ENCODE assay signal across 8 cellular contexts in the genomic region with DNA sequence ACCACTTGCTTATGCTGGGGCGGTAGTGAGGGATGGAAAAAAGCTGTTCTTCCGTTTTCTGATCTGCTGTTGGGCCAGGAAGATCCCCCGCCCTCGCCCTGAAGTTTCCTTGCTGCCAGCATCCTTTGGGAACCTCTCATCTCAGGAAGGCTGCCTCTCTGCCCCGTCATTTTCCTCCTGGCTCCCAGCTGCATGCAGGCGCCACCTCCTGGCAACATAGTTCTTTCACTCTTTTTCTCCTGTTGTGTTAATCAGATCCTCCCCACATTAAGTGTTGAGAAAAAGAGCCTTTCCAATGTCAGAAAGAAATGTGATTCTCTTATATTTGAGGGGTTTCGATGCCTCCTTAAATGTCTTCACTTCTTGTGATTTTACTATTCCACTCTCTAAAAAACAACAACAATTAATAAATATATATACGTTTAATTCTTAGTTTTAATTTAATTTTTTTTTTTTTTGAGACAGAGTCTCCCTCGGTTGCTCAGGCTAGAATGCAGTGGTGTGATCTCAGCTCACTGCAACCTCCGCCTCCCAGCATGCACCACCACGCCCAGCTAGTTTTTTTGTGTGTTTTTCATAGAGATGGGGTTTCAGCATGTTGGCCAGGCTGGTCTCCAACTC.
A peak's percentile ranks its signal among the peaks of the same experiment; 100 is the strongest.
DNase-seq lines count a peak whose midpoint lies in the region; ATAC-seq and TF ChIP-seq lines count a peak whose summit lies in the region.

No MANE protein-coding gene starts in this region.

- H3K79me1 ChIP-seq in trophoblast cell (ENCODE audit: low read length) = no peaks in the 10 kb centered on the region

- H3K4me2 ChIP-seq in trophoblast cell (ENCODE audit: low read length) = no peak overlapping the region

- H2AFZ ChIP-seq in trophoblast cell (ENCODE audit: insufficient read depth, low read length, poor library complexity) = no peak overlapping the region

- H4K8ac ChIP-seq in trophoblast cell (ENCODE audit: low read depth, low read length) = no peak overlapping the region

- H2BK12ac ChIP-seq in trophoblast cell (ENCODE audit: low read length) = no peak overlapping the region

- peak overlapping the region; percentile 37 for H3K27ac ChIP-seq in RWPE1
- H3K27ac ChIP-seq in gastroesophageal sphincter = no peak overlapping the region
- H3K27ac ChIP-seq in trophoblast cell (ENCODE audit: low read depth, low read length) = no peak overlapping the region

- no peak for TF ChIP-seq EP300 in gastroesophageal sphincter (IDR thresholded peaks at IDR 0.05)

- H3K4me3 ChIP-seq in AG10803 (ENCODE audit: low read length) (no peak overlapping the region), gastroesophageal sphincter (no peak overlapping the region), trophoblast cell (ENCODE audit: low read depth, low read length) (no peak overlapping the region)

- no peak overlapping the region for H4K91ac ChIP-seq in trophoblast cell (ENCODE audit: low read depth, low read length)

- no peaks in the 10 kb centered on the region for H3K79me2 ChIP-seq in trophoblast cell (ENCODE audit: control insufficient read depth, insufficient read depth, low read length, poor library complexity)

- ATAC-seq in GM18868 (IDR thresholded peaks at IDR 0.05; ENCODE audit: unreplicated experiment) (peak; percentile 48), gastroesophageal sphincter (peak; percentile 79), GM18505 (IDR thresholded peaks at IDR 0.05; ENCODE audit: unreplicated experiment) (no peak)

- DNase-seq in AG10803 (ENCODE audit: low read depth) (peak; percentile 83), M059J (ENCODE audit: low read depth) (peak; percentile 85), RWPE1 (ENCODE audit: low spot score) (peak; percentile 89), trophoblast cell (peak; percentile 60 to 79)
- peak; percentile 55 for DNase-seq in activated naive CD4-positive, alpha-beta T cell treated with Interleukin-2 at 50 U/mL for 16 hours

- H3K9me3 ChIP-seq in gastroesophageal sphincter (no peaks in the 10 kb centered on the region), trophoblast cell (ENCODE audit: insufficient read depth, low read depth, low read length) (no peaks in the 10 kb centered on the region)

- H3K36me3 ChIP-seq in gastroesophageal sphincter (peaks cover 0 to 7% of the 10 kb centered on the region in 2 donors), trophoblast cell (ENCODE audit: control insufficient read depth in 1 of 2, insufficient read depth in 2 of 2, low read length in 2 of 2) (no peaks in the 10 kb centered on the region)

- no peak overlapping the region for H4K12ac ChIP-seq in trophoblast cell (ENCODE audit: low read depth, low read length)

- H3K23ac ChIP-seq in trophoblast cell (ENCODE audit: low read length) = no peak overlapping the region

- POLR2A ChIA-PET in RWPE1 (lab: Yijun Ruan, JAX; ENCODE audit: low non-redundant PET) = no interaction called here

- H3K18ac ChIP-seq in trophoblast cell (ENCODE audit: low read length) = no peak overlapping the region

- 19 to 28% methylated on average over 10 to 11 of the region's 11 CpGs for WGBS in gastroesophageal sphincter (ENCODE audit: low coverage in 1 of 2), 2 donors
- WGBS in trophoblast cell (ENCODE audit: extremely low coverage, insufficient coverage, insufficient read length) = 100% methylated on average over 1 of the region's 11 CpGs

- TF ChIP-seq CTCF in AG10803 (conservative IDR thresholded peaks at IDR 0.05; ENCODE audit: low read length) = peak; percentile 92
- TF ChIP-seq CTCF in RWPE1 (conservative IDR thresholded peaks at IDR 0.05; ENCODE audit: low read depth) = peak; percentile 91
- TF ChIP-seq CTCF in gastroesophageal sphincter (IDR thresholded peaks at IDR 0.05) = peak; percentile 47 to 79 (median 72)

- no peak overlapping the region for H2BK120ac ChIP-seq in trophoblast cell (ENCODE audit: insufficient read depth, low read length, poor library complexity)

- CTCF ChIA-PET in RWPE1 (lab: Yijun Ruan, JAX) = interaction anchor here (0.5 to 3.0 kb wide), 12 partner anchors 14 to 413 kb away, joined by 3 to 40 read pairs (median 4); no protein-coding TSS in a partner anchor

- no peak overlapping the region for H3K4ac ChIP-seq in trophoblast cell (ENCODE audit: low read depth, low read length)

- no peaks in the 10 kb centered on the region for H3K27me3 ChIP-seq in gastroesophageal sphincter
- H3K27me3 ChIP-seq in trophoblast cell (ENCODE audit: insufficient read depth, low read length) = no peaks in the 10 kb centered on the region

- H2BK5ac ChIP-seq in trophoblast cell (ENCODE audit: low read depth, low read length, poor library complexity) = no peak overlapping the region

- H3K4me1 ChIP-seq in gastroesophageal sphincter (no peaks in the 10 kb centered on the region), trophoblast cell (ENCODE audit: control insufficient read depth in 1 of 2, insufficient read depth in 2 of 2, low read length in 2 of 2) (no peaks in the 10 kb centered on the region)

- no peak overlapping the region for H3K14ac ChIP-seq in trophoblast cell (ENCODE audit: low read length)

- TF ChIP-seq POLR2A in gastroesophageal sphincter (IDR thresholded peaks at IDR 0.05) (no peak), GM18505 (IDR thresholded peaks at IDR 0.05; ENCODE audit: borderline replicate concordance, extremely low read depth, insufficient read depth, insufficient read length) (no peak)

- H3K9ac ChIP-seq in trophoblast cell (ENCODE audit: low read length) = no peak overlapping the region

- no peak overlapping the region for H2AK5ac ChIP-seq in trophoblast cell (ENCODE audit: low read length)
